In the genomic region with DNA sequence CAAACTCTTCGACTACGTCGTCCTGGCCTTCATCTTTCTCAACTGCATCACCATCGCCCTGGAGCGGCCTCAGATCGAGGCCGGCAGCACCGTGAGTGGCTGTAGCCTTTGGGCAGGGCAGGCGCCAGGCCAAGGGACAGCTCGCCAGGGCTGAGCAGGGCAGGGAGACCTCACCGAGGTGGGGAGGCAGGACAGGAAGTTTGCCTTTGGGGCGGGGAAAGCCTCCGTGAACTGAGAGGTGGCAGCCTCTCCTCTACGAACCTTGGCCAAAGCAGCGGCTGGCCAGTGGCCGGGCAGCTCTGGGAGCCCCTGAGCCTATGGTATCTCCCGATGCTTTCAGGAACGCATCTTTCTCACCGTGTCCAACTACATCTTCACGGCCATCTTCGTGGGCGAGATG, we compare ENCODE assay signal across 20 cellular contexts.
DNase-seq lines count a peak whose midpoint lies in the region; ATAC-seq, FAIRE-seq and TF ChIP-seq lines count a peak whose summit lies in the region.
"Had no signal": no experiment of that assay in that cellular context is flagged by ENCODE, and none has a peak within 500 bp of the region (broad histone marks: within the 10 kb centered on the region; RNA-seq: fewer than 3 reads in every experiment).

No MANE protein-coding gene starts in this region.

- H3K4me1 Mint-ChIP-seq in activated naive CD4-positive, alpha-beta T cell treated with anti-CD3 and anti-CD28 coated beads, Interleukin-2, amount 50 U/mL, for 24 hours = peaks cover 47% of the 10 kb centered on the region
- H3K4me1 Mint-ChIP-seq in activated naive CD4-positive, alpha-beta T cell treated with anti-CD3 and anti-CD28 coated beads for 36 hours (ENCODE audit: low read depth) = peaks cover 25% of the 10 kb centered on the region
- H3K4me1 Mint-ChIP-seq in stimulated activated effector memory CD8-positive, alpha-beta T cell treated with anti-CD3 and anti-CD28 coated beads, Interleukin-12 subunit alpha, Interleukin-12 subunit beta, amount 100 ng/mL, for 72 hours = peaks cover 36% of the 10 kb centered on the region

- peak overlapping the region; percentile 26 for H3K4me3 Mint-ChIP-seq in activated naive CD4-positive, alpha-beta T cell treated with anti-CD3 and anti-CD28 coated beads, Interleukin-2, amount 50 U/mL, for 24 hours
- no peak overlapping the region for H3K4me3 Mint-ChIP-seq in activated naive CD4-positive, alpha-beta T cell treated with anti-CD3 and anti-CD28 coated beads for 36 hours
- H3K4me3 Mint-ChIP-seq in stimulated activated effector memory CD8-positive, alpha-beta T cell treated with anti-CD3 and anti-CD28 coated beads, Interleukin-12 subunit alpha, Interleukin-12 subunit beta, amount 100 ng/mL, for 72 hours = peak overlapping the region; percentile 66
- H3K4me3 Mint-ChIP-seq: activated CD8-positive, alpha-beta T cell treated with anti-CD3 and anti-CD28 coated beads for 36 hours had no signal

- H3K4me3 ChIP-seq in HUES6 (ENCODE audit: low read depth, low read length) = peak overlapping the region; percentile 60
- peak overlapping the region in 3 of 4 experiments; percentile 23 to 55 (median 25); a peak in 5 of 8 replicates for H3K4me3 ChIP-seq in H1 (ENCODE audit: extremely low read depth in 1 of 4, insufficient read depth in 2 of 4, low read depth in 3 of 4, low read length in 4 of 4)
- H3K4me3 ChIP-seq: heart right ventricle had no signal

- no peak overlapping the region for H2BK15ac ChIP-seq in H1 (ENCODE audit: low read length)

- peak overlapping the region; percentile 57 for H4K91ac ChIP-seq in H1 (replicated peaks; ENCODE audit: insufficient read length, low read length)

- no peaks in the 10 kb centered on the region for H3K9me3 Mint-ChIP-seq in activated naive CD4-positive, alpha-beta T cell treated with anti-CD3 and anti-CD28 coated beads, Interleukin-2, amount 50 U/mL, for 24 hours
- no peaks in the 10 kb centered on the region for H3K9me3 Mint-ChIP-seq in activated naive CD4-positive, alpha-beta T cell treated with anti-CD3 and anti-CD28 coated beads for 36 hours
- no peaks in the 10 kb centered on the region for H3K9me3 Mint-ChIP-seq in stimulated activated effector memory CD8-positive, alpha-beta T cell treated with anti-CD3 and anti-CD28 coated beads, Interleukin-12 subunit alpha, Interleukin-12 subunit beta, amount 100 ng/mL, for 72 hours
- H3K9me3 Mint-ChIP-seq: activated CD8-positive, alpha-beta T cell treated with anti-CD3 and anti-CD28 coated beads for 36 hours; activated T-cell treated with anti-CD3 and anti-CD28 coated beads, Interleukin-2, amount 50 U/mL, for 72 hours; mesothelial cell of epicardium; stimulated activated naive CD8-positive, alpha-beta T cell treated with anti-CD3 and anti-CD28 coated beads, Interleukin-15, amount 100 ng/mL, for 72 hours; T-cell had no signal

- H2AK5ac ChIP-seq in H1 (ENCODE audit: low read depth, low read length) = no peak overlapping the region

- no peak for TF ChIP-seq POLR2A in H1 (IDR thresholded peaks at IDR 0.05; ENCODE audit: control extremely low read depth in 1 of 2, low read depth in 2 of 2, low read length in 2 of 2)

- H3K36me3 ChIP-seq in HUES6 (ENCODE audit: control insufficient read depth, insufficient read depth, low read length) (no peaks in the 10 kb centered on the region), H1 (ENCODE audit: control insufficient read depth in 2 of 4, insufficient read depth in 4 of 4, low read length in 3 of 4) (no peaks in the 10 kb centered on the region)
- H3K36me3 ChIP-seq: heart right ventricle had no signal

- H3K27me3 Mint-ChIP-seq in activated naive CD4-positive, alpha-beta T cell treated with anti-CD3 and anti-CD28 coated beads, Interleukin-2, amount 50 U/mL, for 24 hours = no peaks in the 10 kb centered on the region
- no peaks in the 10 kb centered on the region for H3K27me3 Mint-ChIP-seq in activated naive CD4-positive, alpha-beta T cell treated with anti-CD3 and anti-CD28 coated beads for 36 hours (ENCODE audit: low read depth)

- H3K4me2 ChIP-seq in H1 (ENCODE audit: insufficient read depth in 1 of 2, low read depth in 2 of 2, low read length in 2 of 2) = peak overlapping the region; percentile 69 to 70

- peak overlapping the region; percentile 52; the same call in 1 of the 2 replicates for H2BK5ac ChIP-seq in H1 (ENCODE audit: low read depth, low read length)

- TF ChIP-seq EP300 in H1 (IDR thresholded peaks at IDR 0.05; ENCODE audit: borderline replicate concordance in 1 of 2, low read depth in 2 of 2, low read length in 2 of 2) = no peak

- peak overlapping the region; percentile 68; the same call in 1 of the 2 replicates for H2BK12ac ChIP-seq in H1 (ENCODE audit: low read depth, low read length)

- H2BK20ac ChIP-seq in H1 (ENCODE audit: low read length) = no peak overlapping the region

- CTCF ChIA-PET in activated naive CD4-positive, alpha-beta T cell treated with anti-CD3 and anti-CD28 coated beads for 36 hours (lab: Charles Lee) = no interaction called here
- CTCF ChIA-PET in H1 (lab: Charles Lee; ENCODE audit: partially characterized antibody) = interaction anchor here (0.6 to 0.9 kb wide), 2 partner anchors 69 to 373 kb away, joined by 3 read pairs; no protein-coding TSS in a partner anchor

- no peaks in the 10 kb centered on the region for H3K79me2 ChIP-seq in H1 (ENCODE audit: control insufficient read depth in 1 of 2, insufficient read depth in 2 of 2, low read length in 2 of 2)

- no peak overlapping the region for H2AFZ ChIP-seq in H1 (ENCODE audit: low read length)

- POLR2A ChIA-PET in H1 (lab: Charles Lee; ENCODE audit: partially characterized antibody) = interaction anchor here (1.3 kb wide), 1 partner anchor 47 kb away, joined by 3 read pairs; no protein-coding TSS in a partner anchor

- H3K9me3 ChIP-seq in HUES6 (ENCODE audit: control insufficient read depth, insufficient read depth, low read depth, low read length) = no peaks in the 10 kb centered on the region
- no peaks in the 10 kb centered on the region for H3K9me3 ChIP-seq in H1 (ENCODE audit: insufficient read depth in 2 of 2, low read depth in 1 of 2, low read length in 1 of 2)

- no peaks in the 10 kb centered on the region for H3K79me1 ChIP-seq in H1 (ENCODE audit: low read depth, low read length)

- H4K20me1 ChIP-seq in H1 (replicated peaks in 1 of 2; ENCODE audit: control insufficient read depth in 1 of 2, insufficient read depth in 2 of 2, low read length in 2 of 2) = peaks cover 0 to 4% of the 10 kb centered on the region in 2 experiments

- FAIRE-seq in H1 (lab: Jason Lieb, UNC) = no peak
- FAIRE-seq: GM12891 had no signal

- ATAC-seq in stimulated activated effector memory CD8-positive, alpha-beta T cell treated with anti-CD3 and anti-CD28 coated beads, Interleukin-12 subunit alpha, Interleukin-12 subunit beta, amount 100 ng/mL, for 72 hours = no peak
- ATAC-seq: heart right ventricle; Right ventricle myocardium inferior; stimulated activated naive CD8-positive, alpha-beta T cell treated with anti-CD3 and anti-CD28 coated beads, Interleukin-15, amount 100 ng/mL, for 72 hours had no signal

- intact Hi-C loops in activated naive CD4-positive, alpha-beta T cell treated with anti-CD3 and anti-CD28 coated beads for 36 hours (cut with micrococcal nuclease) = no loop called here

- DNase-seq in activated naive CD4-positive, alpha-beta T cell treated with anti-CD3 and anti-CD28 coated beads for 36 hours = no peak
- no peak for DNase-seq in H1 (ENCODE audit: low read depth in 1 of 2, low spot score in 2 of 2)
- no peak for DNase-seq in stimulated activated effector memory CD8-positive, alpha-beta T cell treated with anti-CD3 and anti-CD28 coated beads, Interleukin-12 subunit alpha, Interleukin-12 subunit beta, amount 100 ng/mL, for 72 hours (ENCODE audit: low spot score in 2 of 2)
- DNase-seq in NCI-H345 treated with DMSO at 0.1 percent for 48 hours (lab: John Stamatoyannopoulos, UW; ENCODE audit: unreplicated experiment) = no peak
- DNase-seq in GF-D8 (lab: John Stamatoyannopoulos, UW) = no peak
- no peak for DNase-seq in GM13976 (ENCODE audit: low spot score)
- DNase-seq: GDM1; heart right ventricle; KG1; NK-92 treated with Interleukin-12 subunit alpha and Interleukin-12 subunit beta, amount 100 ng/mL, for 24 hours; stimulated activated naive CD8-positive, alpha-beta T cell treated with anti-CD3 and anti-CD28 coated beads, Interleukin-15, amount 100 ng/mL, for 72 hours had no signal

- peaks cover 11% of the 10 kb centered on the region for H3K36me3 Mint-ChIP-seq in activated naive CD4-positive, alpha-beta T cell treated with anti-CD3 and anti-CD28 coated beads, Interleukin-2, amount 50 U/mL, for 24 hours
- H3K36me3 Mint-ChIP-seq in activated naive CD4-positive, alpha-beta T cell treated with anti-CD3 and anti-CD28 coated beads for 36 hours (ENCODE audit: low read depth) = peaks cover 6% of the 10 kb centered on the region
- no peaks in the 10 kb centered on the region for H3K36me3 Mint-ChIP-seq in stimulated activated effector memory CD8-positive, alpha-beta T cell treated with anti-CD3 and anti-CD28 coated beads, Interleukin-12 subunit alpha, Interleukin-12 subunit beta, amount 100 ng/mL, for 72 hours
- H3K36me3 Mint-ChIP-seq: mesothelial cell of epicardium had no signal

- H3K18ac ChIP-seq in H1 (ENCODE audit: extremely low read depth, low read length) = peak overlapping the region; percentile 32

- no peak overlapping the region for H4K5ac ChIP-seq in H1 (ENCODE audit: insufficient read length, low read depth, low read length)

- H3K9ac ChIP-seq in HUES6 (ENCODE audit: low read length) (no peak overlapping the region), H1 (replicated peaks in 1 of 4; ENCODE audit: extremely low read depth in 1 of 4, low read depth in 3 of 4, low read length in 3 of 4) (no peak overlapping the region)

- H3K27ac ChIP-seq in HUES6 (ENCODE audit: low read depth, low read length) (no peak overlapping the region), H1 (ENCODE audit: low read depth, low read length) (no peak overlapping the region)
- H3K27ac ChIP-seq: heart right ventricle, VCaP had no signal

- H4K8ac ChIP-seq in H1 (ENCODE audit: extremely low read depth, insufficient read depth, low read length) = no peak overlapping the region

- TF ChIP-seq CTCF in H1 (IDR thresholded peaks at IDR 0.05; ENCODE audit: control extremely low read depth in 1 of 3, insufficient read depth in 1 of 3, low read depth in 1 of 3, low read length in 3 of 3) = no peak
- no peak for TF ChIP-seq CTCF in GM13976 (IDR thresholded peaks at IDR 0.05; ENCODE audit: borderline replicate concordance, control extremely low read depth, extremely low read depth, insufficient read depth, missing control alignments)

- H3K23ac ChIP-seq in H1 (ENCODE audit: insufficient read length) = no peak overlapping the region

- H3K14ac ChIP-seq in H1 (ENCODE audit: insufficient read length) = no peak overlapping the region

- 76% methylated on average over 21 of the region's 22 CpGs; no CpG with 5 or more reads in 1 of the 2 experiments for WGBS in H1 (ENCODE audit: extremely low coverage in 1 of 2, insufficient coverage in 1 of 2, insufficient read length in 1 of 2, insufficient replicate concordance in 2 of 2, low coverage in 1 of 2, low lambda C conversion rate in 2 of 2, missing lambda C conversion rate in 1 of 2), 2 experiments

- no peak overlapping the region for H2BK120ac ChIP-seq in H1 (replicated peaks; ENCODE audit: low read depth, low read length)

- no peak overlapping the region for H3K4ac ChIP-seq in H1 (replicated peaks; ENCODE audit: insufficient read length, low read depth, low read length)

- H3K4me1 ChIP-seq in HUES6 (ENCODE audit: control insufficient read depth, insufficient read depth, low read length) = peaks cover 40% of the 10 kb centered on the region
- peaks cover 0 to 34% (median 25%) of the 10 kb centered on the region in 4 experiments; a peak in 6 of 7 replicates for H3K4me1 ChIP-seq in H1 (replicated peaks in 1 of 4; ENCODE audit: control insufficient read depth in 3 of 4, insufficient read depth in 4 of 4, low read length in 3 of 4)

- TF ChIP-seq RAD21 in H1 (IDR thresholded peaks at IDR 0.05 in 1 of 2, conservative IDR thresholded peaks at IDR 0.05 in 1 of 2; ENCODE audit: low read depth in 2 of 2, low read length in 2 of 2) = no peak

- no peak overlapping the region for H3K27ac Mint-ChIP-seq in activated naive CD4-positive, alpha-beta T cell treated with anti-CD3 and anti-CD28 coated beads, Interleukin-2, amount 50 U/mL, for 24 hours
- no peak overlapping the region for H3K27ac Mint-ChIP-seq in activated naive CD4-positive, alpha-beta T cell treated with anti-CD3 and anti-CD28 coated beads for 36 hours
- no peak overlapping the region for H3K27ac Mint-ChIP-seq in stimulated activated effector memory CD8-positive, alpha-beta T cell treated with anti-CD3 and anti-CD28 coated beads, Interleukin-12 subunit alpha, Interleukin-12 subunit beta, amount 100 ng/mL, for 72 hours
- H3K27ac Mint-ChIP-seq: activated CD8-positive, alpha-beta T cell treated with anti-CD3 and anti-CD28 coated beads for 36 hours; activated T-cell treated with anti-CD3 and anti-CD28 coated beads, Interleukin-2, amount 50 U/mL, for 72 hours; mesothelial cell of epicardium; stimulated activated naive CD8-positive, alpha-beta T cell treated with anti-CD3 and anti-CD28 coated beads, Interleukin-15, amount 100 ng/mL, for 72 hours had no signal

- H3K27me3 ChIP-seq in HUES6 (ENCODE audit: control insufficient read depth, insufficient read depth, low read length) (peaks cover 63% of the 10 kb centered on the region), H1 (replicated peaks in 1 of 4; ENCODE audit: control insufficient read depth in 3 of 4, extremely low read depth in 1 of 4, insufficient read depth in 3 of 4, low read length in 3 of 4) (peaks cover 8 to 29% (median 23%) of the 10 kb centered on the region in 4 experiments)

- no peak overlapping the region for H3K56ac ChIP-seq in H1 (replicated peaks; ENCODE audit: insufficient read length, low read depth, low read length)

- in situ Hi-C loops in GM13976 (cut with MboI; ENCODE audit: low sequenced_read_pairs, unreplicated experiment) = no loop called here

- peaks cover 11% of the 10 kb centered on the region; the same call in 1 of the 2 replicates for H3K23me2 ChIP-seq in H1 (ENCODE audit: low read depth, low read length)
